Comparison of ENCODE assay signal across 37 cellular contexts in the genomic region with DNA sequence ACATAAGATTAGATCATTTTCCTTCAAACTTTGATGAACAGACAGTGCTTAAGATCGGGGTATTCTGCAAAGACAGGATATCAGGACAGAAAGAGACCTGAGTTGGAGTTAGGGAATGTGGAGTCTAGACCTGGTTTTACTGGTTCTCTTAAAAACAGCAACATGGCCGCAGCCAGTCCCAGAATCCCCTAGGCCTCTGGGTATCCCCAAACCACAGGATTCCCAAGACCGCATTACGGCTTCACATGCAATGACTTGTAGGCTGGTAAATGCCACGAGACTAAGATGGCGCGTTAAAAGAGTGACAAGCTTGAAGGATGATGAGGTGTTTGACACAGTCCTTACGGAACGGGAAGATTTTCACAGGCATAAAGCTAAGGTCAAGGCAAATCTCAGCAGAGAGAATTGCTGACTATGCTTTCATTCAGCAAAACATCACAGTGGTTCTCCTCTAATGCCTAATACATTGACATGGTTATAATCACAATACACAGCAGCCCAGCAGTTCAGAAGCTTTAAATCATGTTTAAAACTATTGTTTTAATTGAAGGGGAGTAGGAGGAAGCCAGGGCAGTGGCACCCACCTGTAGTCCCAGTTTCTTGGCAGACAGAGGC.
"Had no signal": no experiment of that assay in that cellular context is flagged by ENCODE, and none has a peak within 500 bp of the region (broad histone marks: within the 10 kb centered on the region; RNA-seq: fewer than 3 reads in every experiment).

No MANE protein-coding gene starts in this region.

- H2AFZ ChIP-seq: PC-9 had no signal

- H3K9me3 ChIP-seq: adrenal gland, body of pancreas, breast epithelium had no signal

- H3K27me3 ChIP-seq: adrenal gland, body of pancreas, breast epithelium had no signal

- FAIRE-seq: astrocyte, RCC 7860 had no signal

- ATAC-seq: activated CD8-positive, alpha-beta memory T cell treated with anti-CD3 and anti-CD28 coated beads, Interleukin-2, amount 10 ng/mL, durations not matched to agents 7 days and 5 days; activated naive CD4-positive, alpha-beta T cell treated with anti-CD3 and anti-CD28 coated beads, Interleukin-2, amount 50 U/mL, for 72 hours; body of pancreas; Right ventricle myocardium inferior; SK-N-SH treated with all-trans-retinoic acid at 6 μM for 48 hours; T-cell had no signal

- DNase-seq: activated B cell treated with CpG ODN at 0.5 μM for 24 hours; activated CD4-positive, alpha-beta memory T cell treated with anti-CD3 and anti-CD28 coated beads, Interleukin-2, amount 10 ng/mL, durations not matched to agents 7 days and 5 days; activated CD4-positive, alpha-beta T cell treated with anti-CD3 and anti-CD28 coated beads for 48 hours; activated CD4-positive, CD25-positive, alpha-beta regulatory T cell treated with anti-CD3 and anti-CD28 coated beads, Interleukin-2, amount 50 U/mL, for 72 hours; activated CD8-positive, alpha-beta memory T cell treated with anti-CD3 and anti-CD28 coated beads for 24 hours; activated CD8-positive, alpha-beta memory T cell treated with anti-CD3 and anti-CD28 coated beads, Interleukin-2, amount 10 ng/mL, durations not matched to agents 7 days and 5 days; activated CD8-positive, alpha-beta memory T cell treated with anti-CD3 and anti-CD28 coated beads, Interleukin-2, amount 50 U/mL, for 48 hours; activated effector memory CD4-positive, alpha-beta T cell treated with anti-CD3 and anti-CD28 coated beads, Interleukin-2, amount 50 U/mL, for 16 hours; activated naive CD4-positive, alpha-beta T cell; activated T-cell treated with anti-CD3 and anti-CD28 coated beads, Interleukin-2, amount 50 U/mL, for 48 hours; adrenal gland; body of pancreas; caudate nucleus; NCI-H1092 treated with DMSO at 0.1 percent for 48 hours; NCI-H1417; NCI-H146; NCI-H187; NCI-H2029 treated with DMSO at 0.1 percent for 48 hours; NCI-H2107; NCI-H2171; NCI-H510A; NCI-H526; NCI-H748 treated with DMSO at 0.1 percent for 48 hours; NK-92 treated with Interleukin-12 subunit alpha and Interleukin-12 subunit beta, amount 100 ng/mL, for 24 hours; PC-9; SIG-M5; T-cell; T-helper 2 cell; T-helper 9 cell had no signal

- H3K4me3 ChIP-seq: adrenal gland, body of pancreas, breast epithelium, PC-9 had no signal

- H3K36me3 ChIP-seq: adrenal gland, breast epithelium had no signal

- H3K27ac ChIP-seq: adrenal gland, body of pancreas, breast epithelium, PC-9, RWPE1, VCaP had no signal

- H3K4me1 ChIP-seq: adrenal gland, body of pancreas, breast epithelium had no signal

- H3K4me2 ChIP-seq: PC-9 had no signal
